23 cellular contexts compared by ENCODE assay signal in the genomic region with DNA sequence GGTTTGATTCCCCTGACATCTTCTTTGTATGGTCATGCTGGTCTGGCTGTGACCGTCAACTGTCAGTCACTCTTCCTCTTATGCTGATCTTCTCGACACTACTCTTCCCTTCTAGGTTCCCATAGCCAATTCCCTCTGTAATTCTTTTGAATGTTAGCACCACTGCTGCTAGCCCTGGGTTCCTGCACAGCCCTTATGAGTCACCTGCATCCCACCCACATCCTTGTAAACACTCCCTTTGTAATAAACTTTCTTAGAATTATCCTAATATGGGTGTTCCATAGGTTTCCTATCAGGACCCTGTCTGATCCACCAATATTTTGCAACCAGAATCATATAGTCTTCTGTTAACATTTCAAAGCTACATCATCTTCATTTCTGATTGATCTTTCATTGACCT. TPM values are rescaled to one million over a fixed set of nuclear protein-coding genes. Genes with fewer than 3 reads are reported as not detected.
DNase-seq lines count a peak whose midpoint lies in the region; ATAC-seq, FAIRE-seq and TF ChIP-seq lines count a peak whose summit lies in the region.
"Had no signal": no experiment of that assay in that cellular context is flagged by ENCODE, and none has a peak within 500 bp of the region (broad histone marks: within the 10 kb centered on the region; RNA-seq: fewer than 3 reads in every experiment).

No MANE protein-coding gene starts in this region.

- H3K4me1 Mint-ChIP-seq in T-cell, result peaks cover 0 to 7% (median 0%) of the 10 kb centered on the region in 3 donors

- H3K9me3 ChIP-seq in RWPE2 (ENCODE audit: severe bottlenecking), result no peaks in the 10 kb centered on the region
- H3K9me3 ChIP-seq: Caco-2 had no signal

- no peak overlapping the region for H3K27ac ChIP-seq in RWPE2 (ENCODE audit: poor library complexity, severe bottlenecking)
- H3K27ac ChIP-seq: HL-60, PC-9, SK-N-MC had no signal

- POLR2A ChIA-PET in T-cell (lab: Charles Lee), result no interaction called here

- no peak overlapping the region for H3K27ac Mint-ChIP-seq in T-cell
- H3K27ac Mint-ChIP-seq: CD4-positive, alpha-beta T cell had no signal

- no peak for FAIRE-seq in D721Med (lab: Jason Lieb, UNC)
- FAIRE-seq: A204.1, GM12892, H54 had no signal

- H3K27me3 ChIP-seq in RWPE2 (ENCODE audit: insufficient read depth, poor library complexity, severe bottlenecking), result no peaks in the 10 kb centered on the region

- H3K36me3 ChIP-seq in RWPE2 (ENCODE audit: low read depth), result no peaks in the 10 kb centered on the region

- no peaks in the 10 kb centered on the region for H3K36me3 Mint-ChIP-seq in T-cell

- CTCF ChIA-PET in T-cell (lab: Charles Lee), result interaction anchor here in 1 of 2 donors (0.9 kb wide), 1 partner anchor 15 kb away, joined by 3 read pairs; no protein-coding TSS in a partner anchor

- ATAC-seq in RWPE2 (ENCODE audit: low read depth), result peak; percentile 70
- no peak for ATAC-seq in T-cell (replicated peaks in 1 of 4)
- ATAC-seq in GM18907 (IDR thresholded peaks at IDR 0.05; ENCODE audit: unreplicated experiment), result no peak
- ATAC-seq in GM18861 (IDR thresholded peaks at IDR 0.05; ENCODE audit: unreplicated experiment), result no peak

- H3K4me3 ChIP-seq in RWPE2 (ENCODE audit: severe bottlenecking) (no peak overlapping the region), fibroblast of mammary gland (ENCODE audit: control insufficient read depth, low read depth, low read length) (no peak overlapping the region)
- H3K4me3 ChIP-seq: PC-9, SK-N-MC had no signal

- peaks cover 4 to 6% of the 10 kb centered on the region in 2 donors for H3K27me3 Mint-ChIP-seq in T-cell

- peaks cover 17% of the 10 kb centered on the region for H3K4me1 ChIP-seq in RWPE2 (ENCODE audit: insufficient read depth, poor library complexity, severe bottlenecking)
- H3K4me1 ChIP-seq: Caco-2 had no signal

- H3K4me3 Mint-ChIP-seq in T-cell, result no peak overlapping the region
- H3K4me3 Mint-ChIP-seq: CD4-positive, alpha-beta T cell had no signal

- TF ChIP-seq CTCF in RWPE2 (IDR thresholded peaks at IDR 0.05; ENCODE audit: poor library complexity, severe bottlenecking) (no peak), fibroblast of mammary gland (conservative IDR thresholded peaks at IDR 0.05; ENCODE audit: control insufficient read depth, insufficient read depth, low read depth, low read length) (no peak), D721Med (IDR thresholded peaks at IDR 0.05; ENCODE audit: insufficient read depth, missing control alignments) (no peak)

- DNase-seq in EH (ENCODE audit: low read depth) (peak; percentile 48), HCEC 1CT (peak; percentile 53), RWPE2 (ENCODE audit: low spot score) (no peak), fibroblast of mammary gland (ENCODE audit: low read depth) (peak; percentile 46), T-cell (no peak), D721Med (ENCODE audit: insufficient read length, low spot score) (no peak)
- DNase-seq: Caco-2; CD4-positive, alpha-beta T cell; DMS153; MV-4-11; NCI-H1417; NCI-H187 treated with DMSO at 0.1 percent for 48 hours; NCI-H2227 treated with DMSO at 0.1 percent for 48 hours; NCI-H510A treated with DMSO at 0.1 percent for 48 hours; NCI-H774; PC-9 had no signal

- no peaks in the 10 kb centered on the region for H3K9me3 Mint-ChIP-seq in T-cell
- H3K9me3 Mint-ChIP-seq: CD4-positive, alpha-beta T cell had no signal

RNA-seq across cellular contexts. Expression of gene JUN, which starts 37.1 kb away (rescaled TPM):
- total RNA-seq in T-cell, result 1,000 to 10,000 TPM in 1 of 5 donors, 100 to 1,000 TPM in 1, 10 to 100 TPM in 3; 43.2 to 1,335 (median 56.6) TPM

RNA-seq across cellular contexts. Expression of gene MYSM1, which starts 46.9 kb away (rescaled TPM):
- 10 to 100 TPM; 50.1 to 65.5 (median 53.8) TPM for total RNA-seq in T-cell

Comparison
In these comparisons a context has a peak if more than half of its experiments do, and no peak if none do; other contexts are left out.
1. DNase-seq: peak in EH (single experiment), HCEC 1CT (single experiment) and fibroblast of mammary gland (single experiment); none in RWPE2 (single experiment), T-cell (0 of 34) and D721Med (single experiment).